ENCODE assay signal across 2 cellular contexts in the genomic region with DNA sequence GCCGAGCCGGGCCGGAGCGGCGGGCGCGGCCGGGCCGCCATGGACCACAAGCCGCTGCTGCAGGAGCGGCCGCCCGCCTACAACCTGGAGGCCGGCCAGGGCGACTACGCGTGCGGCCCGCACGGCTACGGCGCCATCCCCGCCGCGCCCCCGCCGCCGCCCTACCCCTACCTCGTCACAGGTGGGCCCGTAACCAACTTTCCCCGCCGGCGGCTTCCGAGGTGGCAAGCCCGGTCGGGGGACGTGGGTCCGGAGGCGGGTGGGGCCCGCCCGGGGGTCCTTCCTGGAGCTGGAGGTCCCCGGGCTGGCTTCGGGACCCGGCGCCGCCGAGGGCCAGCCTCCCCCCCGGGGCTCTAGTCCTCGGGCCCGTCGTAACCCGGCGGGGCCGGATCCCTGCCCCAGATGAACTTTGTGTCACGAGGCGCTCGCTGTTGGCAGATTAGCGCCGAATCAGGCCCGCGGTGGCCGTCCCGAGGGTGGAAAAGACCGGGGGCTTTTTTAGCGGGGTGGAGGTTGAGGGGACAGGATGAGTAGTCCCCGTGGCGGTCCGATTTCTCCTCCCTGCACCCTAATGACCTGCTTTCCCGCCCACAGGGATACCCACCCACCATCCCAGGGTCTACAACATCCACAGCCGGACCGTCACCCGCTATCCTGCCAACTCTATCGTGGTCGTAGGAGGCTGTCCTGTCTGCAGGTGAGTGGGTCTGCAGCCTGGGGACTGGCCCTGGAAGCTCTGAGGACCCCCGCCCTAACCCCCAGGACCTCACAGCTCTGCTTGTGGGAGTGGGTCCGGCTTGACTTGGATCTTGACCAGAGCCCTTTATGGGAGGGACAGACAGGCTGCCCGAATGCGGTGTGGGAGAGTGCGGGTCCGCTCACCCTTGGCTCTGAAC.
A peak's percentile ranks its signal among the peaks of the same experiment; 100 is the strongest.
TF ChIP-seq lines count a peak whose summit lies in the region.

No MANE protein-coding gene starts in this region.

TF ChIP-seq in H1, 55 proteins besides CTCF, POLR2A, EP300 and RAD21:
- no peak for TF ChIP-seq KDM5A (IDR thresholded peaks at IDR 0.05; ENCODE audit: low read length)
- TF ChIP-seq HDAC2 (IDR thresholded peaks at IDR 0.05; ENCODE audit: borderline replicate concordance in 1 of 2, low read depth in 2 of 2, low read length in 2 of 2) = 0 out of 4 replicates have a peak, but pooled peaks of 1 of the 2 experiments have one; percentile 51
- 0 out of 2 replicates have a peak, but pooled peaks have one; percentile 23 for TF ChIP-seq RBBP5 (IDR thresholded peaks at IDR 0.05; ENCODE audit: borderline replicate concordance, low read depth, low read length)
- TF ChIP-seq SP1 (IDR thresholded peaks at IDR 0.05; ENCODE audit: low read depth, low read length) = no peak
- TF ChIP-seq, protein P1, sequence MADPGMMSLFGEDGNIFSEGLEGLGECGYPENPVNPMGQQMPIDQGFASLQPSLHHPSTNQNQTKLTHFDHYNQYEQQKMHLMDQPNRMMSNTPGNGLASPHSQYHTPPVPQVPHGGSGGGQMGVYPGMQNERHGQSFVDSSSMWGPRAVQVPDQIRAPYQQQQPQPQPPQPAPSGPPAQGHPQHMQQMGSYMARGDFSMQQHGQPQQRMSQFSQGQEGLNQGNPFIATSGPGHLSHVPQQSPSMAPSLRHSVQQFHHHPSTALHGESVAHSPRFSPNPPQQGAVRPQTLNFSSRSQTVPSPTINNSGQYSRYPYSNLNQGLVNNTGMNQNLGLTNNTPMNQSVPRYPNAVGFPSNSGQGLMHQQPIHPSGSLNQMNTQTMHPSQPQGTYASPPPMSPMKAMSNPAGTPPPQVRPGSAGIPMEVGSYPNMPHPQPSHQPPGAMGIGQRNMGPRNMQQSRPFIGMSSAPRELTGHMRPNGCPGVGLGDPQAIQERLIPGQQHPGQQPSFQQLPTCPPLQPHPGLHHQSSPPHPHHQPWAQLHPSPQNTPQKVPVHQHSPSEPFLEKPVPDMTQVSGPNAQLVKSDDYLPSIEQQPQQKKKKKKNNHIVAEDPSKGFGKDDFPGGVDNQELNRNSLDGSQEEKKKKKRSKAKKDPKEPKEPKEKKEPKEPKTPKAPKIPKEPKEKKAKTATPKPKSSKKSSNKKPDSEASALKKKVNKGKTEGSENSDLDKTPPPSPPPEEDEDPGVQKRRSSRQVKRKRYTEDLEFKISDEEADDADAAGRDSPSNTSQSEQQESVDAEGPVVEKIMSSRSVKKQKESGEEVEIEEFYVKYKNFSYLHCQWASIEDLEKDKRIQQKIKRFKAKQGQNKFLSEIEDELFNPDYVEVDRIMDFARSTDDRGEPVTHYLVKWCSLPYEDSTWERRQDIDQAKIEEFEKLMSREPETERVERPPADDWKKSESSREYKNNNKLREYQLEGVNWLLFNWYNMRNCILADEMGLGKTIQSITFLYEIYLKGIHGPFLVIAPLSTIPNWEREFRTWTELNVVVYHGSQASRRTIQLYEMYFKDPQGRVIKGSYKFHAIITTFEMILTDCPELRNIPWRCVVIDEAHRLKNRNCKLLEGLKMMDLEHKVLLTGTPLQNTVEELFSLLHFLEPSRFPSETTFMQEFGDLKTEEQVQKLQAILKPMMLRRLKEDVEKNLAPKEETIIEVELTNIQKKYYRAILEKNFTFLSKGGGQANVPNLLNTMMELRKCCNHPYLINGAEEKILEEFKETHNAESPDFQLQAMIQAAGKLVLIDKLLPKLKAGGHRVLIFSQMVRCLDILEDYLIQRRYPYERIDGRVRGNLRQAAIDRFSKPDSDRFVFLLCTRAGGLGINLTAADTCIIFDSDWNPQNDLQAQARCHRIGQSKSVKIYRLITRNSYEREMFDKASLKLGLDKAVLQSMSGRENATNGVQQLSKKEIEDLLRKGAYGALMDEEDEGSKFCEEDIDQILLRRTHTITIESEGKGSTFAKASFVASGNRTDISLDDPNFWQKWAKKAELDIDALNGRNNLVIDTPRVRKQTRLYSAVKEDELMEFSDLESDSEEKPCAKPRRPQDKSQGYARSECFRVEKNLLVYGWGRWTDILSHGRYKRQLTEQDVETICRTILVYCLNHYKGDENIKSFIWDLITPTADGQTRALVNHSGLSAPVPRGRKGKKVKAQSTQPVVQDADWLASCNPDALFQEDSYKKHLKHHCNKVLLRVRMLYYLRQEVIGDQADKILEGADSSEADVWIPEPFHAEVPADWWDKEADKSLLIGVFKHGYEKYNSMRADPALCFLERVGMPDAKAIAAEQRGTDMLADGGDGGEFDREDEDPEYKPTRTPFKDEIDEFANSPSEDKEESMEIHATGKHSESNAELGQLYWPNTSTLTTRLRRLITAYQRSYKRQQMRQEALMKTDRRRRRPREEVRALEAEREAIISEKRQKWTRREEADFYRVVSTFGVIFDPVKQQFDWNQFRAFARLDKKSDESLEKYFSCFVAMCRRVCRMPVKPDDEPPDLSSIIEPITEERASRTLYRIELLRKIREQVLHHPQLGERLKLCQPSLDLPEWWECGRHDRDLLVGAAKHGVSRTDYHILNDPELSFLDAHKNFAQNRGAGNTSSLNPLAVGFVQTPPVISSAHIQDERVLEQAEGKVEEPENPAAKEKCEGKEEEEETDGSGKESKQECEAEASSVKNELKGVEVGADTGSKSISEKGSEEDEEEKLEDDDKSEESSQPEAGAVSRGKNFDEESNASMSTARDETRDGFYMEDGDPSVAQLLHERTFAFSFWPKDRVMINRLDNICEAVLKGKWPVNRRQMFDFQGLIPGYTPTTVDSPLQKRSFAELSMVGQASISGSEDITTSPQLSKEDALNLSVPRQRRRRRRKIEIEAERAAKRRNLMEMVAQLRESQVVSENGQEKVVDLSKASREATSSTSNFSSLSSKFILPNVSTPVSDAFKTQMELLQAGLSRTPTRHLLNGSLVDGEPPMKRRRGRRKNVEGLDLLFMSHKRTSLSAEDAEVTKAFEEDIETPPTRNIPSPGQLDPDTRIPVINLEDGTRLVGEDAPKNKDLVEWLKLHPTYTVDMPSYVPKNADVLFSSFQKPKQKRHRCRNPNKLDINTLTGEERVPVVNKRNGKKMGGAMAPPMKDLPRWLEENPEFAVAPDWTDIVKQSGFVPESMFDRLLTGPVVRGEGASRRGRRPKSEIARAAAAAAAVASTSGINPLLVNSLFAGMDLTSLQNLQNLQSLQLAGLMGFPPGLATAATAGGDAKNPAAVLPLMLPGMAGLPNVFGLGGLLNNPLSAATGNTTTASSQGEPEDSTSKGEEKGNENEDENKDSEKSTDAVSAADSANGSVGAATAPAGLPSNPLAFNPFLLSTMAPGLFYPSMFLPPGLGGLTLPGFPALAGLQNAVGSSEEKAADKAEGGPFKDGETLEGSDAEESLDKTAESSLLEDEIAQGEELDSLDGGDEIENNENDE (IDR thresholded peaks at IDR 0.05; ENCODE audit: insufficient replicate concordance, low read length) = no peak
- TF ChIP-seq KDM4A (IDR thresholded peaks at IDR 0.05; ENCODE audit: low read depth, low read length, severe bottlenecking) = peak; percentile 35
- TF ChIP-seq SIN3A (conservative IDR thresholded peaks at IDR 0.05 in 1 of 2, IDR thresholded peaks at IDR 0.05 in 1 of 2; ENCODE audit: low read depth in 1 of 2, low read length in 2 of 2) = 0 out of 4 replicates have a peak, but pooled peaks of 1 of the 2 experiments have one; percentile 34
- no peak for TF ChIP-seq JUN (IDR thresholded peaks at IDR 0.05; ENCODE audit: low read depth, low read length)
- TF ChIP-seq TBP (IDR thresholded peaks at IDR 0.05; ENCODE audit: low read depth, low read length) = no peak
- no peak; the same call in 1 of the 2 replicates for TF ChIP-seq PHF8 (conservative IDR thresholded peaks at IDR 0.05; ENCODE audit: low read depth, low read length)
- TF ChIP-seq SRF (IDR thresholded peaks at IDR 0.05; ENCODE audit: low read depth, low read length) = no peak
- no peak for TF ChIP-seq RNF2 (IDR thresholded peaks at IDR 0.05; ENCODE audit: borderline replicate concordance, low read depth, low read length, missing control alignments, poor library complexity, severe bottlenecking)
- no peak for TF ChIP-seq BCL11A (IDR thresholded peaks at IDR 0.05; ENCODE audit: low read depth in 2 of 2, low read length in 2 of 2)
- no peak for TF ChIP-seq RFX5 (IDR thresholded peaks at IDR 0.05; ENCODE audit: borderline replicate concordance, low read depth, low read length)
- no peak for TF ChIP-seq ASH2L (IDR thresholded peaks at IDR 0.05; ENCODE audit: low read length)

TF ChIP-seq in HEK293T, 16 proteins besides CTCF, POLR2A, EP300 and RAD21:
- no peak for TF ChIP-seq SUZ12 (IDR thresholded peaks at IDR 0.05)
- TF ChIP-seq LEF1 (IDR thresholded peaks at IDR 0.05; ENCODE audit: borderline replicate concordance) = no peak
- no peak for TF ChIP-seq FOXK2 (IDR thresholded peaks at IDR 0.05)
- no peak for TF ChIP-seq SP1 (IDR thresholded peaks at IDR 0.05)
- no peak for TF ChIP-seq ZNF384 (IDR thresholded peaks at IDR 0.05)
- TF ChIP-seq, protein P2, sequence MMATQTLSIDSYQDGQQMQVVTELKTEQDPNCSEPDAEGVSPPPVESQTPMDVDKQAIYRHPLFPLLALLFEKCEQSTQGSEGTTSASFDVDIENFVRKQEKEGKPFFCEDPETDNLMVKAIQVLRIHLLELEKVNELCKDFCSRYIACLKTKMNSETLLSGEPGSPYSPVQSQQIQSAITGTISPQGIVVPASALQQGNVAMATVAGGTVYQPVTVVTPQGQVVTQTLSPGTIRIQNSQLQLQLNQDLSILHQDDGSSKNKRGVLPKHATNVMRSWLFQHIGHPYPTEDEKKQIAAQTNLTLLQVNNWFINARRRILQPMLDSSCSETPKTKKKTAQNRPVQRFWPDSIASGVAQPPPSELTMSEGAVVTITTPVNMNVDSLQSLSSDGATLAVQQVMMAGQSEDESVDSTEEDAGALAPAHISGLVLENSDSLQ (IDR thresholded peaks at IDR 0.05) = no peak
- no peak for TF ChIP-seq BHLHE40 (IDR thresholded peaks at IDR 0.05; ENCODE audit: borderline replicate concordance)
- no peak for TF ChIP-seq FOXM1 (IDR thresholded peaks at IDR 0.05; ENCODE audit: borderline replicate concordance)
- no peak for TF ChIP-seq CTBP1 (IDR thresholded peaks at IDR 0.05; ENCODE audit: borderline replicate concordance)
- TF ChIP-seq TARDBP (IDR thresholded peaks at IDR 0.05) = no peak
TF ChIP-seq in HEK293T: peak in this region for 0.
